In the genomic region with DNA sequence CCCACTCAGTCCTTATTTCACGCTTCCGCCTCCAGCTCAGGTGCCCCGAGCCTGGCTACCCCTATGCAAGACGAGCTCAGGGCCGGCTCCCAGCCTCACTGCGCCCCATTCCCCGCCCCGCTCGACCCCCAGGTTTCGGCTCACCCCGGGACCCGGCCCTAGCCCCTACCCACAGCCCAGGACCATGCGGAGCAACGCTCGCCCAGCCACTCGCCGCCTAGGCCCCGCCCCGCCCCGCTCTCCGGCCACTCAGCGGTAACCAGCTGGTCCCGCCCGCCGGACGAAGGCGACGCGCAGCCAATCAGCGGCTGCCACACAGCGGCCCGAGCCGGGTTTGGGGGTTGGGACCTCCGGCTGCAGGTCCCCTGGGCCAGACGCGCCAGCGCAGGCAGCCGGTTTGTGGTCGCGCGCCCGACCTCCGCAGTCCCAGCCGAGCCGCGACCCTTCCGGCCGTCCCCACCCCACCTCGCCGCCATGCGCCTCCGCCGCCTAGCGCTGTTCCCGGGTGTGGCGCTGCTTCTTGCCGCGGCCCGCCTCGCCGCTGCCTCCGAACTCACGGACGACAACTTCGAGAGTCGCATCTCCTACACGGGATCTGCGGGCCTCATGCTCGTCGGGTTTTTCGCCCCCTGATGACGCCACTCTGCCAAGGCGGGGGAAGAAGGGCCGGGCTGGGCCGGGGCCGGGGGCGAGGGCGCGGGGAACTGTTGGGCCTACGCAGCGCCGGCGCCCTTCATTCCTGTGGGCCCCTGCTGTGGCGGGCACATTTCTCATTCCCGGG, we compare ENCODE assay signal across 20 cellular contexts. TPM values are rescaled to one million over a fixed set of nuclear protein-coding genes. Genes with fewer than 3 reads are reported as not detected.
DNase-seq lines count a peak whose midpoint lies in the region; ATAC-seq and TF ChIP-seq lines count a peak whose summit lies in the region.
"Had no signal": no experiment of that assay in that cellular context is flagged by ENCODE, and none has a peak within 500 bp of the region (broad histone marks: within the 10 kb centered on the region; RNA-seq: fewer than 3 reads in every experiment).

A gene (minus strand): TSS at position 196 of the 781 bp plus-strand sequence. CDS start 783 bp downstream, outside the sequence.

- 95 to 96% methylated on average over 54 of the region's 85 CpGs for WGBS in upper lobe of left lung, 2 donors

- no peak for TF ChIP-seq POLR2A in upper lobe of left lung (IDR thresholded peaks at IDR 0.05)

- H3K4me1 Mint-ChIP-seq in activated CD8-positive, alpha-beta memory T cell treated with anti-CD3 and anti-CD28 coated beads, Interleukin-2, amount 10 ng/mL, durations not matched to agents 7 days and 5 days = no peaks in the 10 kb centered on the region
- no peaks in the 10 kb centered on the region for H3K4me1 Mint-ChIP-seq in T-cell
- H3K4me1 Mint-ChIP-seq: activated T-helper 17 cell treated with anti-CD3 and anti-CD28 coated beads, Interleukin-2, amount 50 U/mL, for 72 hours had no signal

- TF ChIP-seq EP300 in upper lobe of left lung (IDR thresholded peaks at IDR 0.05) = no peak

- H3K27me3 Mint-ChIP-seq in activated CD8-positive, alpha-beta memory T cell treated with anti-CD3 and anti-CD28 coated beads, Interleukin-2, amount 10 ng/mL, durations not matched to agents 7 days and 5 days = no peaks in the 10 kb centered on the region
- no peaks in the 10 kb centered on the region for H3K27me3 Mint-ChIP-seq in T-cell
- H3K27me3 Mint-ChIP-seq: activated T-helper 17 cell treated with anti-CD3 and anti-CD28 coated beads, Interleukin-2, amount 50 U/mL, for 72 hours had no signal

- no peak for DNase-seq in activated CD8-positive, alpha-beta memory T cell treated with anti-CD3 and anti-CD28 coated beads, Interleukin-2, amount 10 ng/mL, durations not matched to agents 7 days and 5 days
- DNase-seq in activated CD8-positive, alpha-beta memory T cell treated with anti-CD3 and anti-CD28 coated beads, Interleukin-2, amount 50 U/mL, for 48 hours = no peak
- DNase-seq in T-cell (no peak), kidney epithelial cell (ENCODE audit: low read depth) (no peak), upper lobe of left lung (peak in 1 of 2 donors; percentile 82), globus pallidus (ENCODE audit: low spot score) (no peak), NCI-H510A treated with DMSO at 0.1 percent for 48 hours (lab: John Stamatoyannopoulos, UW) (no peak)
- DNase-seq: brain microvascular endothelial cell; Caco-2; cortex of kidney; HFFc6; NCI-H1417 treated with DMSO at 0.1 percent for 48 hours; NCI-H526; stimulated activated CD4-positive, alpha-beta T cell treated with anti-CD3 and anti-CD28 coated beads, Interleukin-2, amount 100 ng/mL, for 48 hours; T-helper 9 cell had no signal

- H3K4me3 ChIP-seq in kidney epithelial cell (ENCODE audit: low read depth, low read length) = peak within 1 kb of the TSS; percentile 18
- no peak within 1 kb of the TSS for H3K4me3 ChIP-seq in upper lobe of left lung
- H3K4me3 ChIP-seq: prostate gland, smooth muscle cell had no signal

- no peak within 1 kb of the TSS for H3K4me3 Mint-ChIP-seq in activated CD8-positive, alpha-beta memory T cell treated with anti-CD3 and anti-CD28 coated beads, Interleukin-2, amount 10 ng/mL, durations not matched to agents 7 days and 5 days
- no peak within 1 kb of the TSS for H3K4me3 Mint-ChIP-seq in T-cell
- H3K4me3 Mint-ChIP-seq: activated T-helper 17 cell treated with anti-CD3 and anti-CD28 coated beads, Interleukin-2, amount 50 U/mL, for 72 hours; HFFc6 had no signal

- no peaks in the 10 kb centered on the region for H3K9me3 ChIP-seq in upper lobe of left lung
- H3K9me3 ChIP-seq: Caco-2, prostate gland had no signal

- peak; percentile 65 for ATAC-seq in activated CD8-positive, alpha-beta memory T cell treated with anti-CD3 and anti-CD28 coated beads, Interleukin-2, amount 10 ng/mL, durations not matched to agents 7 days and 5 days
- ATAC-seq in T-cell (replicated peaks in 1 of 4) (peak in 3 of 4 experiments; percentile 36 to 46 (median 45)), upper lobe of left lung (ENCODE audit: low FRiP score in 2 of 2) (peak; percentile 37 to 39), HG03139 (IDR thresholded peaks at IDR 0.05; ENCODE audit: unreplicated experiment) (no peak)

- CTCF ChIA-PET in activated CD8-positive, alpha-beta memory T cell treated with anti-CD3 and anti-CD28 coated beads, Interleukin-2, amount 10 ng/mL, durations not matched to agents 7 days and 5 days (lab: Charles Lee) = no interaction called here
- CTCF ChIA-PET in T-cell (lab: Charles Lee) = no interaction called here

- H3K36me3 Mint-ChIP-seq in activated CD8-positive, alpha-beta memory T cell treated with anti-CD3 and anti-CD28 coated beads, Interleukin-2, amount 10 ng/mL, durations not matched to agents 7 days and 5 days = peaks cover 1% of the 10 kb centered on the region
- H3K36me3 Mint-ChIP-seq in T-cell = peaks cover 28% of the 10 kb centered on the region

- H3K27ac ChIP-seq in upper lobe of left lung = no peak within 1 kb of the TSS
- H3K27ac ChIP-seq: brain microvascular endothelial cell, prostate gland, RWPE1 had no signal

- POLR2A ChIA-PET in T-cell (lab: Charles Lee) = interaction anchor here in 1 of 2 donors (0.6 kb wide), 1 partner anchor 11 kb away, joined by 6 read pairs; no protein-coding TSS in a partner anchor

- no peaks in the 10 kb centered on the region for H3K36me3 ChIP-seq in kidney epithelial cell (ENCODE audit: control insufficient read depth, insufficient read depth, low read length)
- peaks cover 0 to 10% (median 5%) of the 10 kb centered on the region in 4 donors for H3K36me3 ChIP-seq in upper lobe of left lung
- H3K36me3 ChIP-seq: brain microvascular endothelial cell, prostate gland had no signal

- H3K27me3 ChIP-seq in kidney epithelial cell (ENCODE audit: control insufficient read depth, insufficient read depth, low read length) (no peaks in the 10 kb centered on the region), upper lobe of left lung (no peaks in the 10 kb centered on the region)
- H3K27me3 ChIP-seq: brain microvascular endothelial cell had no signal

- no peaks in the 10 kb centered on the region for H3K9me3 Mint-ChIP-seq in activated CD8-positive, alpha-beta memory T cell treated with anti-CD3 and anti-CD28 coated beads, Interleukin-2, amount 10 ng/mL, durations not matched to agents 7 days and 5 days (ENCODE audit: low read depth)
- no peaks in the 10 kb centered on the region for H3K9me3 Mint-ChIP-seq in T-cell
- H3K9me3 Mint-ChIP-seq: activated T-helper 17 cell treated with anti-CD3 and anti-CD28 coated beads, Interleukin-2, amount 50 U/mL, for 72 hours; HFFc6 had no signal

- TF ChIP-seq CTCF in kidney epithelial cell (IDR thresholded peaks at IDR 0.05; ENCODE audit: insufficient read depth, low read length, poor library complexity, severe bottlenecking) (no peak), upper lobe of left lung (IDR thresholded peaks at IDR 0.05) (no peak)

- H3K4me1 ChIP-seq in upper lobe of left lung = no peaks in the 10 kb centered on the region
- H3K4me1 ChIP-seq: Caco-2, prostate gland had no signal

- no peak within 1 kb of the TSS for H3K27ac Mint-ChIP-seq in activated CD8-positive, alpha-beta memory T cell treated with anti-CD3 and anti-CD28 coated beads, Interleukin-2, amount 10 ng/mL, durations not matched to agents 7 days and 5 days
- H3K27ac Mint-ChIP-seq in T-cell = no peak within 1 kb of the TSS
- H3K27ac Mint-ChIP-seq: activated T-helper 17 cell treated with anti-CD3 and anti-CD28 coated beads, Interleukin-2, amount 50 U/mL, for 72 hours; HFFc6 had no signal

RNA-seq across cellular contexts. Expression of the gene that starts here (rescaled TPM):
- 1 to 10 TPM in 1 of 2 experiments, under 1 TPM in 1; 0.94 to 1.3 TPM for total RNA-seq in activated CD8-positive, alpha-beta memory T cell treated with anti-CD3 and anti-CD28 coated beads, Interleukin-2, amount 10 ng/mL, durations not matched to agents 7 days and 5 days
- total RNA-seq in T-cell (10 to 100 TPM in 2 of 5 donors, 1 to 10 TPM in 3; 6.6 to 10.5 (median 8.3) TPM), kidney epithelial cell (1.8 and 5.0 TPM in 2 replicates), upper lobe of left lung (10 to 100 TPM in 1 of 6 donors, 1 to 10 TPM in 4, under 1 TPM in 1; 0.91 to 15.7 (median 2.5) TPM)
